11 cellular contexts compared by ENCODE assay signal in genomic region chr2:167127135-167127534, GRCh38.
A peak's percentile ranks its signal among the peaks of the same experiment; 100 is the strongest.
DNase-seq lines count a peak whose midpoint lies in the region; ATAC-seq, FAIRE-seq and TF ChIP-seq lines count a peak whose summit lies in the region.
"Had no signal": no experiment of that assay in that cellular context is flagged by ENCODE, and none has a peak within 500 bp of the region (broad histone marks: within the 10 kb centered on the region; RNA-seq: fewer than 3 reads in every experiment).

No MANE protein-coding gene starts in this region.

- no peaks in the 10 kb centered on the region for H3F3A ChIP-seq in smooth muscle cell (ENCODE audit: low read depth)

- H3K27ac ChIP-seq in OCI-LY7 (ENCODE audit: low read depth, low read length, poor library complexity, severe bottlenecking) (no peak overlapping the region), fibroblast of lung (ENCODE audit: insufficient read depth, low read length) (no peak overlapping the region), smooth muscle cell (ENCODE audit: low read depth) (no peak overlapping the region)
- H3K27ac ChIP-seq: suprapubic skin had no signal

- H3K9me3 ChIP-seq in OCI-LY7 (ENCODE audit: low read length) (no peaks in the 10 kb centered on the region), fibroblast of lung (ENCODE audit: control insufficient read depth, insufficient read depth, low read depth, low read length) (no peaks in the 10 kb centered on the region), smooth muscle cell (replicated peaks; ENCODE audit: low read depth) (no peaks in the 10 kb centered on the region)
- H3K9me3 ChIP-seq: suprapubic skin had no signal

- H3K27ac Mint-ChIP-seq in stimulated activated naive CD8-positive, alpha-beta T cell treated with anti-CD3 and anti-CD28 coated beads, Interleukin-15, amount 100 ng/mL, for 72 hours: no peak overlapping the region
- H3K27ac Mint-ChIP-seq: CD8-positive, alpha-beta T cell had no signal

- H3K9me3 Mint-ChIP-seq in stimulated activated naive CD8-positive, alpha-beta T cell treated with anti-CD3 and anti-CD28 coated beads, Interleukin-15, amount 100 ng/mL, for 72 hours: no peaks in the 10 kb centered on the region
- H3K9me3 Mint-ChIP-seq: CD8-positive, alpha-beta T cell had no signal

- ATAC-seq in Right ventricle myocardium inferior: peak; percentile 44
- no peak for ATAC-seq in stimulated activated naive CD8-positive, alpha-beta T cell treated with anti-CD3 and anti-CD28 coated beads, Interleukin-15, amount 100 ng/mL, for 72 hours
- ATAC-seq: CD8-positive, alpha-beta T cell had no signal

- no peaks in the 10 kb centered on the region for H3K79me2 ChIP-seq in OCI-LY7 (ENCODE audit: insufficient read depth, low read depth, low read length)
- H3K79me2 ChIP-seq in fibroblast of lung (ENCODE audit: control insufficient read depth, insufficient read depth, low read length): no peaks in the 10 kb centered on the region
- H3K79me2 ChIP-seq in smooth muscle cell (ENCODE audit: low read depth): no peaks in the 10 kb centered on the region

- H3K27me3 ChIP-seq in fibroblast of lung (ENCODE audit: control insufficient read depth, insufficient read depth, low read length): no peaks in the 10 kb centered on the region
- no peaks in the 10 kb centered on the region for H3K27me3 ChIP-seq in smooth muscle cell (ENCODE audit: low read depth)
- H3K27me3 ChIP-seq: suprapubic skin had no signal

- no peaks in the 10 kb centered on the region for H3K36me3 ChIP-seq in OCI-LY7 (ENCODE audit: insufficient read depth, low read length)
- H3K36me3 ChIP-seq in fibroblast of lung (ENCODE audit: control insufficient read depth, insufficient read depth, low read length): no peaks in the 10 kb centered on the region
- no peaks in the 10 kb centered on the region for H3K36me3 ChIP-seq in smooth muscle cell (ENCODE audit: low read depth)
- H3K36me3 ChIP-seq: suprapubic skin had no signal

- FAIRE-seq in urothelium cell line (lab: Jason Lieb, UNC): no peak

- H3K27me3 Mint-ChIP-seq in stimulated activated naive CD8-positive, alpha-beta T cell treated with anti-CD3 and anti-CD28 coated beads, Interleukin-15, amount 100 ng/mL, for 72 hours: no peaks in the 10 kb centered on the region

- no peaks in the 10 kb centered on the region for H4K20me1 ChIP-seq in OCI-LY7 (ENCODE audit: insufficient read depth, low read length)
- H4K20me1 ChIP-seq in fibroblast of lung (ENCODE audit: control insufficient read depth, extremely low read depth, insufficient read depth, low read length): no peaks in the 10 kb centered on the region
- no peaks in the 10 kb centered on the region for H4K20me1 ChIP-seq in smooth muscle cell (ENCODE audit: low read depth)

- DNase-seq in Right ventricle myocardium inferior (ENCODE audit: missing footprints): no peak
- no peak for DNase-seq in cardiac septum (ENCODE audit: low spot score)
- peak; percentile 2 for DNase-seq in OCI-LY7 (ENCODE audit: low spot score)
- peak; percentile 31 to 58 for DNase-seq in fibroblast of lung (ENCODE audit: low read depth in 2 of 2)
- DNase-seq in urothelium cell line (ENCODE audit: low spot score): peak; percentile 16
- no peak for DNase-seq in smooth muscle cell (lab: John Stamatoyannopoulos, UW; ENCODE audit: unreplicated experiment)
- no peak for DNase-seq in activated CD8-positive, alpha-beta memory T cell treated with anti-CD3 and anti-CD28 coated beads, Interleukin-2, amount 50 U/mL, for 4 hours
- no peak for DNase-seq in stimulated activated naive CD8-positive, alpha-beta T cell treated with anti-CD3 and anti-CD28 coated beads, Interleukin-15, amount 100 ng/mL, for 72 hours
- DNase-seq: activated gamma-delta T cell treated with Interleukin-2 at 50 U/mL for 16 hours; CD8-positive, alpha-beta T cell had no signal

- no peaks in the 10 kb centered on the region for H3K4me1 Mint-ChIP-seq in stimulated activated naive CD8-positive, alpha-beta T cell treated with anti-CD3 and anti-CD28 coated beads, Interleukin-15, amount 100 ng/mL, for 72 hours

- H2AFZ ChIP-seq in OCI-LY7 (ENCODE audit: low read length): no peak overlapping the region
- no peak overlapping the region for H2AFZ ChIP-seq in fibroblast of lung (ENCODE audit: low read length)
- no peak overlapping the region for H2AFZ ChIP-seq in smooth muscle cell (ENCODE audit: low read depth)

- no TSS peak for BruUV-seq in OCI-LY7 (replicated peaks; lab: Mats Ljungman, UMichigan)

- H3K4me3 ChIP-seq in OCI-LY7 (ENCODE audit: low read depth, low read length, poor library complexity, severe bottlenecking) (no peak overlapping the region), fibroblast of lung (replicated peaks in 1 of 4; ENCODE audit: control extremely low read depth in 1 of 4, insufficient read depth in 1 of 4, low read depth in 3 of 4, low read length in 4 of 4) (no peak overlapping the region), smooth muscle cell (no peak overlapping the region)
- H3K4me3 ChIP-seq: suprapubic skin had no signal

- H3K4me2 ChIP-seq in OCI-LY7 (ENCODE audit: low read length) (no peak overlapping the region), fibroblast of lung (ENCODE audit: extremely low read depth, insufficient read depth, low read length) (no peak overlapping the region), smooth muscle cell (no peak overlapping the region)

- CTCF ChIA-PET in OCI-LY7 (lab: Charles Lee; ENCODE audit: unreplicated experiment): no interaction called here

- POLR2A ChIA-PET in OCI-LY7 (lab: Charles Lee): no interaction called here

- intact Hi-C loops in Right ventricle myocardium inferior (cut with DNase I): loop anchor here (5.0 kb wide), 1 partner anchor 85 kb away; no protein-coding TSS in a partner anchor
- intact Hi-C loops in cardiac septum (cut with DNase I): loop anchor here (5.0 kb wide), 1 partner anchor 85 kb away; no protein-coding TSS in a partner anchor
- intact Hi-C loops in OCI-LY7 (cut with micrococcal nuclease; ENCODE audit: unreplicated experiment): no loop called here

- no peaks in the 10 kb centered on the region for H3K4me1 ChIP-seq in OCI-LY7 (ENCODE audit: insufficient read depth, low read length, poor library complexity, severe bottlenecking)
- H3K4me1 ChIP-seq in fibroblast of lung (ENCODE audit: control insufficient read depth, extremely low read depth, insufficient read depth, low read length): no peaks in the 10 kb centered on the region
- no peaks in the 10 kb centered on the region for H3K4me1 ChIP-seq in smooth muscle cell (ENCODE audit: low read depth)
- H3K4me1 ChIP-seq: suprapubic skin had no signal

- WGBS in smooth muscle cell (ENCODE audit: low lambda C conversion rate): 68% methylated on average over 1 of the region's 1 CpG

- peak; percentile 42; the same call in 1 of the 2 replicates for TF ChIP-seq CTCF in OCI-LY7 (conservative IDR thresholded peaks at IDR 0.05; ENCODE audit: low read length)
- peak in 1 of 2 donors; percentile 37 for TF ChIP-seq CTCF in fibroblast of lung (conservative IDR thresholded peaks at IDR 0.05 in 1 of 2, IDR thresholded peaks at IDR 0.05 in 1 of 2; ENCODE audit: low read depth in 1 of 2, low read length in 2 of 2)
- TF ChIP-seq CTCF in smooth muscle cell (IDR thresholded peaks at IDR 0.05; ENCODE audit: borderline replicate concordance, insufficient read depth, poor library complexity, severe bottlenecking): no peak

- no peak overlapping the region for H3K9ac ChIP-seq in fibroblast of lung (ENCODE audit: insufficient read depth, low read length)
- H3K9ac ChIP-seq in smooth muscle cell (ENCODE audit: low read depth): no peak overlapping the region

- no peaks in the 10 kb centered on the region for H3K9me2 ChIP-seq in OCI-LY7 (ENCODE audit: insufficient read depth, low read length)

- H3K4me3 Mint-ChIP-seq in stimulated activated naive CD8-positive, alpha-beta T cell treated with anti-CD3 and anti-CD28 coated beads, Interleukin-15, amount 100 ng/mL, for 72 hours: no peak overlapping the region
- H3K4me3 Mint-ChIP-seq: CD8-positive, alpha-beta T cell had no signal

Comparison
In these comparisons a context has a peak if more than half of its experiments do, and no peak if none do; other contexts are left out.
1. DNase-seq: peak in OCI-LY7 (single experiment), fibroblast of lung (2 of 2) and urothelium cell line (single experiment); none in Right ventricle myocardium inferior (single experiment), cardiac septum (single experiment), smooth muscle cell (single experiment), activated CD8-positive, alpha-beta memory T cell treated with anti-CD3 and anti-CD28 coated beads, Interleukin-2, amount 50 U/mL, for 4 hours (single experiment) and stimulated activated naive CD8-positive, alpha-beta T cell treated with anti-CD3 and anti-CD28 coated beads, Interleukin-15, amount 100 ng/mL, for 72 hours (0 of 2).